Comparison of ENCODE assay signal across 9 cellular contexts in the genomic region with DNA sequence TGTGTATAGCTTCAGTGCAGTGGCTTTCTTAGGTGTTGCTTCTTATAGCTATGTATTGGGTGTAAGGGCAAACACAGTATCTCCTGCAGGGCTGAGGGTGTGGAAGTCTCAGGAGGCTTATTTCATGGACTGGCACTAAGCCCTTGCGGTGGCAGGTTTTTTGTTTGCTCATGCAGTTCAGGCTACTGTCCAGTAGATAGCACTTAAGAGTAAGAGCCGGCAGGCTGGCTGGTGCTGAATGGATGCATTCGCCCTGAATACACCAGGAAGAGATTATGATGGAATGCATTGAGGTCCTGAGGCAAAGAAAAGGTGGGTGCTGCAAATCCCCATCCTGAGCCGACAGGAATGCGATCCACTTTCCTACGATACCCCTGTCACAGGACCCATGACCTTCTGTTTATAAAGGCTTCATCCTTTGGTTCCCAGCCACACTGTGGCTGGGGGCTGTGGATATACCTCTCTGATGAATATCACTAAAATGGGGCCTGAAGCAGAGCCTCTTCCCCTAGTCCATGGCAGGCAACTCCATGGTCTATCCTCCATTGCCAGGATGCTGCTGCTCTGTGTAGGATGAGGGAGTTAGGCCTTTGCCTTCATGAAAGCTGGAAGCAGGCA. TPM values are rescaled to one million over a fixed set of nuclear protein-coding genes. Genes with fewer than 3 reads are reported as not detected.
DNase-seq lines count a peak whose midpoint lies in the region; ATAC-seq, FAIRE-seq and TF ChIP-seq lines count a peak whose summit lies in the region.
"Had no signal": no experiment of that assay in that cellular context is flagged by ENCODE, and none has a peak within 500 bp of the region (broad histone marks: within the 10 kb centered on the region; RNA-seq: fewer than 3 reads in every experiment).

No MANE protein-coding gene starts in this region.

- H3K36me3 ChIP-seq in Panc1 (ENCODE audit: control insufficient read depth, insufficient read depth, low read length), result no peaks in the 10 kb centered on the region

- no peak for FAIRE-seq in GM12892 (lab: Jason Lieb, UNC)

- H2BK20ac ChIP-seq in H9 (ENCODE audit: low read depth, low read length, poor library complexity, severe bottlenecking), result no peak overlapping the region

- in situ Hi-C loops in ACHN (cut with HindIII; ENCODE audit: low pct_ligation_motif_present, low pct_unique_long_range_greater_than_20kb, low sequenced_read_pairs) (loop anchor here (25.0 kb wide), 1 partner anchor 902 kb away; no protein-coding TSS in a partner anchor), Panc1 (cut with HindIII; ENCODE audit: low pct_unique_long_range_greater_than_20kb, low sequenced_read_pairs) (no loop called here)

- CTCF ChIA-PET in Panc1 (lab: Charles Lee), result no interaction called here

- intact Hi-C loops in Panc1 (cut with micrococcal nuclease; ENCODE audit: unreplicated experiment), result no loop called here

- no TSS peak for BruUV-seq in Panc1 (replicated peaks; lab: Mats Ljungman, UMichigan)

- H3K27ac ChIP-seq in H9 (ENCODE audit: insufficient read length, low read depth, low read length) (no peak overlapping the region), Panc1 (ENCODE audit: low read length) (no peak overlapping the region)

- H3K4me1 ChIP-seq in H9 (ENCODE audit: insufficient read depth, low read length) (no peaks in the 10 kb centered on the region), Panc1 (ENCODE audit: control insufficient read depth, insufficient read depth, low read length) (no peaks in the 10 kb centered on the region)

- H3K4me3 Mint-ChIP-seq in H9, result no peak overlapping the region
- H3K4me3 Mint-ChIP-seq: central memory CD8-positive, alpha-beta T cell had no signal

- H3K27me3 ChIP-seq in H9 (ENCODE audit: insufficient read depth, low read length) (no peaks in the 10 kb centered on the region), Panc1 (ENCODE audit: control insufficient read depth, insufficient read depth, low read length) (peaks cover 2% of the 10 kb centered on the region; the same call in 1 of the 2 replicates)

- H2AK5ac ChIP-seq in H9 (ENCODE audit: insufficient read length, low read length), result no peak overlapping the region

- no CpG with 5 or more reads among the region's 6 CpGs for WGBS in H9 (ENCODE audit: extremely low coverage, insufficient read length, low lambda C conversion rate)

- ATAC-seq in Panc1, result peak; percentile 84

- H3K79me1 ChIP-seq in H9 (ENCODE audit: insufficient read depth, low read depth, low read length, poor library complexity, severe bottlenecking), result no peaks in the 10 kb centered on the region

- no peak overlapping the region for H3K56ac ChIP-seq in H9 (ENCODE audit: insufficient read length, low read depth, low read length)

- H3K14ac ChIP-seq in H9 (ENCODE audit: insufficient read depth, low read length), result no peak overlapping the region

- no peak overlapping the region for H2BK5ac ChIP-seq in H9 (ENCODE audit: insufficient read length, low read length)

- no peak overlapping the region for H2BK12ac ChIP-seq in H9 (ENCODE audit: insufficient read length, low read depth, low read length)

- peaks cover 0 to 2% of the 10 kb centered on the region in 2 experiments; a peak in 2 of 4 replicates for H3K4me1 Mint-ChIP-seq in H9
- H3K4me1 Mint-ChIP-seq: central memory CD8-positive, alpha-beta T cell had no signal

- H3K27me3 Mint-ChIP-seq in H9 (ENCODE audit: low read depth), result peaks cover 1% of the 10 kb centered on the region; the same call in 1 of the 2 replicates

- no peaks in the 10 kb centered on the region for H4K20me1 ChIP-seq in H9 (ENCODE audit: control insufficient read depth, insufficient read depth, insufficient read length)

- no peak overlapping the region for H3K9ac ChIP-seq in H9 (ENCODE audit: extremely low read depth, insufficient read length, low read length)

- no peak overlapping the region for H4K91ac ChIP-seq in H9 (ENCODE audit: insufficient read length, low read depth, low read length)

- H3K23me2 ChIP-seq in H9 (ENCODE audit: insufficient read length, low read depth, low read length, poor library complexity, severe bottlenecking), result no peaks in the 10 kb centered on the region

- H3K36me3 Mint-ChIP-seq in H9 (ENCODE audit: insufficient read depth in 1 of 3, low read depth in 3 of 3), result no peaks in the 10 kb centered on the region

- no peak overlapping the region for H3K27ac Mint-ChIP-seq in H9

- no peak overlapping the region for H4K8ac ChIP-seq in H9 (replicated peaks; ENCODE audit: insufficient read length, low read depth, low read length)

- TF ChIP-seq CTCF in H9 (conservative IDR thresholded peaks at IDR 0.05) (peak; percentile 72), Panc1 (IDR thresholded peaks at IDR 0.05) (peak; percentile 65), retinal pigment epithelial cell (conservative IDR thresholded peaks at IDR 0.05; ENCODE audit: low read depth, low read length) (peak; percentile 86), GM20000 (IDR thresholded peaks at IDR 0.05; ENCODE audit: extremely low read depth, missing control alignments) (no peak)

- H3K9me3 Mint-ChIP-seq in H9, result peaks cover 5 to 8% of the 10 kb centered on the region in 2 experiments; a peak in 2 of 5 replicates
- H3K9me3 Mint-ChIP-seq: central memory CD8-positive, alpha-beta T cell had no signal

- H4K5ac ChIP-seq in H9 (ENCODE audit: insufficient read length, low read depth, low read length), result no peak overlapping the region

- H3K4me3 ChIP-seq in Panc1 (ENCODE audit: low read depth in 2 of 2, low read length in 2 of 2) (no peak overlapping the region), retinal pigment epithelial cell (ENCODE audit: low read length) (no peak overlapping the region)

- TF ChIP-seq POLR2A in GM12892 (IDR thresholded peaks at IDR 0.05; ENCODE audit: low read depth, low read length), result no peak

- no peak overlapping the region for H2AFZ ChIP-seq in H9 (ENCODE audit: low read length)

- no peak overlapping the region for H3K18ac ChIP-seq in H9 (ENCODE audit: insufficient read length, low read depth, low read length)

- peak; percentile 79 for DNase-seq in ACHN
- peak; percentile 64 for DNase-seq in H9
- no peak for DNase-seq in Panc1 (ENCODE audit: low read depth, low spot score)
- DNase-seq in fibroblast of peridontal ligament (ENCODE audit: extremely low read depth), result peak; percentile 67
- peak; percentile 66 for DNase-seq in retinal pigment epithelial cell (ENCODE audit: low read depth)
- no peak for DNase-seq in GM20000 (ENCODE audit: low spot score)
- DNase-seq in GM12892 (ENCODE audit: insufficient read length), result no peak
- no peak for DNase-seq in activated CD4-positive, alpha-beta T cell treated with anti-CD3 and anti-CD28 coated beads, Interleukin-2, amount 50 U/mL, for 48 hours

- H3K9me3 ChIP-seq in H9 (ENCODE audit: control insufficient read depth, low read depth, low read length), result no peaks in the 10 kb centered on the region
- no peaks in the 10 kb centered on the region; the same call in 1 of the 2 replicates for H3K9me3 ChIP-seq in Panc1 (ENCODE audit: control insufficient read depth, insufficient read depth, low read depth, low read length)

- H2BK120ac ChIP-seq in H9 (ENCODE audit: low read depth, low read length, poor library complexity, severe bottlenecking), result no peak overlapping the region

- no peak overlapping the region for H2BK15ac ChIP-seq in H9 (ENCODE audit: low read depth, low read length)

- no peak overlapping the region for H3K4me2 ChIP-seq in H9 (ENCODE audit: insufficient read depth, insufficient read length, low read length)

- no peak overlapping the region for H3T11ph ChIP-seq in H9 (ENCODE audit: low read length)

- H3K23ac ChIP-seq in H9 (ENCODE audit: insufficient read length, low read depth, low read length), result no peak overlapping the region

- POLR2A ChIA-PET in Panc1 (lab: Charles Lee), result no interaction called here

- no peak overlapping the region for H3K4ac ChIP-seq in H9 (ENCODE audit: low read depth, low read length)

- no peaks in the 10 kb centered on the region for H3K79me2 ChIP-seq in H9 (ENCODE audit: insufficient read depth, low read length)

RNA-seq across cellular contexts. Expression of gene ANXA8, which starts 44.9 kb away (rescaled TPM):
- 0.22 TPM in 2 replicates for total RNA-seq in H9 (2021)
- 0.72 TPM for total RNA-seq in Panc1 (2021; ENCODE audit: unreplicated experiment)
- polyA plus RNA-seq in Panc1 (2012; ENCODE audit: insufficient read length), result not detected
- polyA plus RNA-seq in GM12892 (2012; ENCODE audit: missing spikeins), result 0.85 TPM

RNA-seq across cellular contexts. Expression of gene FAM25G, which starts 52.5 kb away (rescaled TPM):
- total RNA-seq in H9 (2021) (not detected in 2 replicates), Panc1 (2021; ENCODE audit: unreplicated experiment) (not detected)
- not detected for polyA plus RNA-seq in Panc1 (2012; ENCODE audit: insufficient read length)
- not detected for polyA plus RNA-seq in GM12892 (2012; ENCODE audit: missing spikeins)

RNA-seq across cellular contexts. Expression of gene ZNF488, which starts 54.9 kb away (rescaled TPM):
- total RNA-seq in H9 (2021) (2.9 and 3.2 TPM in 2 replicates), Panc1 (2021; ENCODE audit: unreplicated experiment) (11.8 TPM)
- polyA plus RNA-seq in Panc1 (2012; ENCODE audit: insufficient read length), result 3.8 TPM
- not detected for polyA plus RNA-seq in GM12892 (2012; ENCODE audit: missing spikeins)

Comparison
In these comparisons a context has a peak if more than half of its experiments do, and no peak if none do; other contexts are left out.
1. DNase-seq: peak in ACHN (single experiment), H9 (single experiment), fibroblast of peridontal ligament (single experiment) and retinal pigment epithelial cell (single experiment); none in Panc1 (single experiment), GM20000 (single experiment), GM12892 (single experiment) and activated CD4-positive, alpha-beta T cell treated with anti-CD3 and anti-CD28 coated beads, Interleukin-2, amount 50 U/mL, for 48 hours (0 of 2).